1 cellular context compared by ENCODE assay signal in the genomic region with DNA sequence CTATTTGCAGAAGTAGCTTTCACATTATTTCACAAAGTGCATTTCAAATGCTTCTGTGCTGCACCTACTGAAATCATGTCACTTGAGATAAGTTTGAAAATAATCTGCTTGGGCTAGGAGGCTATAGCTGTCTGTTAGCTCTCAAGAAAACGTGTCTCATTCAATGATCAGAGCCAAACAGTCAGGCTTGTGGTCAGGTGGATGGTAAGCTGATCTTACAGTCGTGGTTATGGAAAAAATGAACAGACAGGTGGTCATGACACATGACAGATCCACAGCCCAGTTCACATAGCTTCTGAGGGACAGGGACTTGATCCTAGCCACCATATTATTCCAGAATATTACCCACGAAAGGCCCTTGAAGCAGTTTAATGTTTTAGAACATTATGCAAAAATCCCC.
TF ChIP-seq lines count a peak whose summit lies in the region.

No MANE protein-coding gene starts in this region.

TF ChIP-seq in GM12878, 131 proteins besides CTCF, POLR2A, EP300 and RAD21 (continued from another document):
- TF ChIP-seq, protein P1, sequence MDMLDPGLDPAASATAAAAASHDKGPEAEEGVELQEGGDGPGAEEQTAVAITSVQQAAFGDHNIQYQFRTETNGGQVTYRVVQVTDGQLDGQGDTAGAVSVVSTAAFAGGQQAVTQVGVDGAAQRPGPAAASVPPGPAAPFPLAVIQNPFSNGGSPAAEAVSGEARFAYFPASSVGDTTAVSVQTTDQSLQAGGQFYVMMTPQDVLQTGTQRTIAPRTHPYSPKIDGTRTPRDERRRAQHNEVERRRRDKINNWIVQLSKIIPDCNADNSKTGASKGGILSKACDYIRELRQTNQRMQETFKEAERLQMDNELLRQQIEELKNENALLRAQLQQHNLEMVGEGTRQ (IDR thresholded peaks at IDR 0.05; ENCODE audit: borderline replicate concordance, low read depth, low read length), result no peak
- TF ChIP-seq GABPA (IDR thresholded peaks at IDR 0.05; ENCODE audit: low read depth), result no peak
- TF ChIP-seq, protein P2, sequence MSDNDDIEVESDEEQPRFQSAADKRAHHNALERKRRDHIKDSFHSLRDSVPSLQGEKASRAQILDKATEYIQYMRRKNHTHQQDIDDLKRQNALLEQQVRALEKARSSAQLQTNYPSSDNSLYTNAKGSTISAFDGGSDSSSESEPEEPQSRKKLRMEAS (IDR thresholded peaks at IDR 0.05; ENCODE audit: low read depth, low read length), result no peak
- no peak for TF ChIP-seq BACH1 (IDR thresholded peaks at IDR 0.05; ENCODE audit: borderline replicate concordance)
